ENCODE assay signal across 25 cellular contexts in the genomic region with DNA sequence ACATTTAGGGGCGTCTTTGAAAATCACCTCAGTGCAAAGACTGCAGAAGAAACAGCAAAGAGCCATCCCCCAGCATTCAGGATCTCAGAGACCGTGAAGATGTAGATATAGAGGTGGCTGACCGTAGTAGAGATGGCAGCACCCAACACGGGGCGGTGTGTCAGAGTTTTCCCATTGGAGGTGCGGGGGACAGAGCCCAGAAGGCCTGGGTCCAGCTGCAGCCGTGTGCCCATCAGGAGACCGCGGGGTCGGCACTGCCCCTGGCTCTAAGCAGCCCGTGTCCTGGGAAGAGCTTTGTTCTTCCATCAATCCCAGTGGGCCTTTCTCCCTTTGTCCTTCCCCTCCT. TPM values are rescaled to one million over a fixed set of nuclear protein-coding genes. Genes with fewer than 3 reads are reported as not detected.
"Had no signal": no experiment of that assay in that cellular context is flagged by ENCODE, and none has a peak within 500 bp of the region (broad histone marks: within the 10 kb centered on the region; RNA-seq: fewer than 3 reads in every experiment).

No MANE protein-coding gene starts in this region.

- ATAC-seq: gastroesophageal sphincter had no signal

- H3K79me2 ChIP-seq: parathyroid adenoma had no signal

- H3K4me1 ChIP-seq: parathyroid adenoma, prostate gland had no signal

- H3K27ac ChIP-seq: epithelial cell of prostate, esophagus muscularis mucosa, gastroesophageal sphincter, left lung, lower lobe of right lung, parathyroid adenoma, prostate gland, right lobe of liver, spleen, testis, tibial nerve had no signal

- H3K36me3 ChIP-seq: esophagus muscularis mucosa, gastroesophageal sphincter, left lung, lower lobe of right lung, prostate gland, right lobe of liver, spleen, tibial nerve had no signal

- DNase-seq: effector memory CD8-positive, alpha-beta T cell; immature natural killer cell; lower lobe of right lung; natural killer cell; occipital lobe; retina; right lobe of liver; spleen; stimulated activated CD4-positive, alpha-beta T cell treated with anti-CD3 and anti-CD28 coated beads, Interleukin-15, amount 100 ng/mL, for 24 hours; stimulated activated CD4-positive, alpha-beta T cell treated with anti-CD3 and anti-CD28 coated beads, Interleukin-1b, Interleukin-23, amount 100 ng/mL, for 48 hours; stimulated activated CD4-positive, alpha-beta T cell treated with anti-CD3 and anti-CD28 coated beads, Interleukin-4, amount 100 ng/mL, for 24 hours; stimulated activated naive B cell treated with anti-CD40 and anti-IgM and Interleukin-4, amounts not matched to agents 10 μg/mL and 1 μg/mL and 100 μg/mL, for 72 hours; stimulated activated naive CD8-positive, alpha-beta T cell treated with anti-CD3 and anti-CD28 coated beads, Interleukin-15, amount 100 ng/mL, for 72 hours; testis had no signal

- H3K27me3 ChIP-seq: testis had no signal

- H3K9ac ChIP-seq: parathyroid adenoma had no signal

- H2AFZ ChIP-seq: parathyroid adenoma had no signal

- H3K9me3 ChIP-seq: esophagus muscularis mucosa, gastroesophageal sphincter, left lung, lower lobe of right lung, prostate gland, right lobe of liver, spleen, testis, tibial nerve had no signal

- H3K4me3 ChIP-seq: left lung, right lobe of liver had no signal

RNA-seq across cellular contexts. Expression of gene GABRD, which starts 1.1 kb away (rescaled TPM):
- total RNA-seq: esophagus muscularis mucosa, fibroblast of villous mesenchyme, myocyte had no signal
- polyA plus RNA-seq: immature natural killer cell, keratinocyte had no signal

RNA-seq across cellular contexts. Expression of gene CFAP74, which starts 16.7 kb away (rescaled TPM):
- total RNA-seq: esophagus muscularis mucosa, fibroblast of villous mesenchyme, mucosa of gallbladder, myocyte, natural killer cell, tibial nerve had no signal
- polyA plus RNA-seq: immature natural killer cell, keratinocyte had no signal
